18 cellular contexts compared by ENCODE assay signal in the genomic region with DNA sequence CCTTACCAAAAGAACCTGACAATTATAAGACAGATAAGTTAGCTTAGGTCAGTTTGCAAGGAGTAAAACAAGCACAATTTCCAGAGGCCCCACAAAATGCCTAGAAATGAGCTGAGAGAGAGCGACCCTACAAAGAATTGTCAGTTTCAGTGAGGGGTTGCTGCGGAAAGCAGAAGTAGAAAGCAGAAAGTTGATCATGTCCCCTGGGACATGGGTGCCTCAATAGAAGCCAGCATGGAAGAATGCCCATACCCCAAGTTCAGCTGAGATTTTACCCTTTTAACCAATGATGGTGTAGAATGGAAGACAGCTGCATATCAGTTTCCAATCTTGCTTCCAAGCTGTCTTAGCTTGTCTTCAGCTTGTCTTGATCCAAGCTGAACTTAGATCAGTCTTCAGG.
"Had no signal": no experiment of that assay in that cellular context is flagged by ENCODE, and none has a peak within 500 bp of the region (broad histone marks: within the 10 kb centered on the region; RNA-seq: fewer than 3 reads in every experiment).

No MANE protein-coding gene starts in this region.

- H3K4me3 Mint-ChIP-seq: mesothelial cell of epicardium; natural killer cell treated with Interleukin-12 subunit alpha and Interleukin-12 subunit beta and Interleukin-15 and Interleukin-18, amount 100 ng/mL, for 72 hours; stimulated activated naive CD8-positive, alpha-beta T cell treated with anti-CD3 and anti-CD28 coated beads, Interleukin-15, Interleukin-2, amounts not matched to agents 100 ng/mL and 50 ng/mL, for 24 hours had no signal

- H3K9me3 ChIP-seq: pancreas, tibial artery, upper lobe of left lung, uterus had no signal

- H3K27me3 ChIP-seq: pancreas, tibial artery, upper lobe of left lung, uterus had no signal

- ATAC-seq: esophagus mucosa; left lobe of liver; natural killer cell treated with Interleukin-12 subunit alpha and Interleukin-12 subunit beta and Interleukin-15 and Interleukin-18, amount 100 ng/mL, for 72 hours; pancreas; right cardiac atrium had no signal

- H3K27ac Mint-ChIP-seq: mesothelial cell of epicardium; natural killer cell treated with Interleukin-12 subunit alpha and Interleukin-12 subunit beta and Interleukin-15 and Interleukin-18, amount 100 ng/mL, for 72 hours; progenitor cell of endocrine pancreas; stimulated activated naive CD8-positive, alpha-beta T cell treated with anti-CD3 and anti-CD28 coated beads, Interleukin-15, Interleukin-2, amounts not matched to agents 100 ng/mL and 50 ng/mL, for 24 hours had no signal

- H3K27ac ChIP-seq: pancreas, tibial artery, upper lobe of left lung, uterus had no signal

- H3K36me3 Mint-ChIP-seq: mesothelial cell of epicardium; natural killer cell treated with Interleukin-12 subunit alpha and Interleukin-12 subunit beta and Interleukin-15 and Interleukin-18, amount 100 ng/mL, for 72 hours had no signal

- H3K36me3 ChIP-seq: pancreas, tibial artery, upper lobe of left lung, uterus had no signal

- H3K4me3 ChIP-seq: pancreas, tibial artery, upper lobe of left lung, uterus had no signal

- H3K9me3 Mint-ChIP-seq: mesothelial cell of epicardium; natural killer cell treated with Interleukin-12 subunit alpha and Interleukin-12 subunit beta and Interleukin-15 and Interleukin-18, amount 100 ng/mL, for 72 hours; stimulated activated naive CD8-positive, alpha-beta T cell treated with anti-CD3 and anti-CD28 coated beads, Interleukin-15, Interleukin-2, amounts not matched to agents 100 ng/mL and 50 ng/mL, for 24 hours had no signal

- H3K4me1 ChIP-seq: pancreas, upper lobe of left lung, uterus had no signal

- FAIRE-seq: endometrium, frontal cortex, pancreas, small intestine had no signal

- DNase-seq: effector memory CD4-positive, alpha-beta T cell; islet precursor cell; occipital lobe; pancreas; right cardiac atrium; small intestine; stimulated activated CD4-positive, alpha-beta T cell treated with anti-CD3 and anti-CD28 coated beads, Interleukin-12 subunit alpha, Interleukin-12 subunit beta, amount 100 ng/mL, for 4 hours; tibial artery; upper lobe of left lung; uterus had no signal
